1 cellular context compared by ENCODE assay signal in genomic region chr2:17827306-17827705, GRCh38.
TF ChIP-seq lines count a peak whose summit lies in the region.

No MANE protein-coding gene starts in this region.

TF ChIP-seq in H1, 55 proteins besides CTCF, POLR2A, EP300 and RAD21:
- TF ChIP-seq MAX (IDR thresholded peaks at IDR 0.05): no peak
- TF ChIP-seq BCL11A (IDR thresholded peaks at IDR 0.05; ENCODE audit: low read depth in 2 of 2, low read length in 2 of 2): peak in 1 of 2 experiments; percentile 25
- TF ChIP-seq SP1 (IDR thresholded peaks at IDR 0.05; ENCODE audit: low read depth, low read length): 0 out of 2 replicates have a peak, but pooled peaks have one; percentile 20
- 0 out of 4 replicates have a peak, but pooled peaks of 1 of the 2 experiments have one; percentile 34 for TF ChIP-seq HDAC2 (IDR thresholded peaks at IDR 0.05; ENCODE audit: borderline replicate concordance in 1 of 2, low read depth in 2 of 2, low read length in 2 of 2)
- no peak for TF ChIP-seq RNF2 (IDR thresholded peaks at IDR 0.05; ENCODE audit: borderline replicate concordance, low read depth, low read length, missing control alignments, poor library complexity, severe bottlenecking)
- peak; percentile 44; the same call in 1 of the 2 replicates for TF ChIP-seq E2F6 (IDR thresholded peaks at IDR 0.05)
- no peak for TF ChIP-seq TEAD4 (IDR thresholded peaks at IDR 0.05; ENCODE audit: low read depth, low read length)
- TF ChIP-seq TCF12 (IDR thresholded peaks at IDR 0.05; ENCODE audit: low read depth, low read length): 0 out of 2 replicates have a peak, but pooled peaks have one; percentile 50
- peak; percentile 97 for TF ChIP-seq NANOG (IDR thresholded peaks at IDR 0.05; ENCODE audit: insufficient read depth, low read depth, low read length, poor library complexity, severe bottlenecking)
